In genomic region chr11:85170184-85170583, GRCh38 we compare ENCODE assay signal across 13 cellular contexts.
A peak's percentile ranks its signal among the peaks of the same experiment; 100 is the strongest.
DNase-seq lines count a peak whose midpoint lies in the region; ATAC-seq lines count a peak whose summit lies in the region.
"Had no signal": no experiment of that assay in that cellular context is flagged by ENCODE, and none has a peak within 500 bp of the region (broad histone marks: within the 10 kb centered on the region; RNA-seq: fewer than 3 reads in every experiment).

No MANE protein-coding gene starts in this region.

- H3K9me3 ChIP-seq in NT2/D1 (ENCODE audit: insufficient read depth, low read length) (no peaks in the 10 kb centered on the region), trophoblast cell (ENCODE audit: insufficient read depth, low read depth, low read length) (peaks cover 7% of the 10 kb centered on the region)
- H3K9me3 ChIP-seq: Peyer's patch had no signal

- no peak overlapping the region for H2AFZ ChIP-seq in trophoblast cell (ENCODE audit: insufficient read depth, low read length, poor library complexity)

- DNase-seq in EL, result peak; percentile 30
- DNase-seq in NT2/D1 (ENCODE audit: low read depth, low spot score), result peak; percentile 40
- peak; percentile 16 for DNase-seq in epithelial cell of prostate (ENCODE audit: low read depth, low spot score)
- DNase-seq in trophoblast cell, result peak; percentile 32 to 51
- DNase-seq in activated T-cell treated with anti-CD3 and anti-CD28 coated beads, Interleukin-2, amount 50 U/mL, for 48 hours, result no peak
- no peak for DNase-seq in hypothalamus (lab: John Stamatoyannopoulos, UW)
- DNase-seq in NCI-H2171 treated with DMSO at 0.1 percent for 48 hours (lab: John Stamatoyannopoulos, UW), result no peak
- DNase-seq: activated CD8-positive, alpha-beta T cell treated with anti-CD3 and anti-CD28 coated beads, Interleukin-2, amount 10 ng/mL, durations not matched to agents 7 days and 5 days; CD4-positive, CD25-positive, alpha-beta regulatory T cell; NCI-H1092; NCI-H345; Peyer's patch had no signal

- H3K79me1 ChIP-seq in trophoblast cell (ENCODE audit: low read length), result peaks cover 18% of the 10 kb centered on the region

- no peak overlapping the region for H3K14ac ChIP-seq in trophoblast cell (ENCODE audit: low read length)

- H3K36me3 ChIP-seq in NT2/D1 (ENCODE audit: insufficient read depth, insufficient read length, low read length) (no peaks in the 10 kb centered on the region), trophoblast cell (ENCODE audit: control insufficient read depth in 1 of 2, insufficient read depth in 2 of 2, low read length in 2 of 2) (no peaks in the 10 kb centered on the region)
- H3K36me3 ChIP-seq: Peyer's patch had no signal

- H3K9ac ChIP-seq in NT2/D1 (ENCODE audit: insufficient read length, low read depth) (no peak overlapping the region), trophoblast cell (ENCODE audit: low read length) (no peak overlapping the region)

- no CpG with 5 or more reads among the region's 1 CpG for WGBS in trophoblast cell (ENCODE audit: extremely low coverage, insufficient coverage, insufficient read length)

- peak overlapping the region; percentile 13 for H3K4me2 ChIP-seq in trophoblast cell (ENCODE audit: low read length)

- no peak overlapping the region for H4K91ac ChIP-seq in trophoblast cell (ENCODE audit: low read depth, low read length)

- no peak overlapping the region for H3K4ac ChIP-seq in trophoblast cell (ENCODE audit: low read depth, low read length)

- no peak overlapping the region for H2BK5ac ChIP-seq in trophoblast cell (ENCODE audit: low read depth, low read length, poor library complexity)

- H3K4me3 ChIP-seq in NT2/D1 (ENCODE audit: insufficient read length, low read depth) (no peak overlapping the region), trophoblast cell (ENCODE audit: low read depth, low read length) (no peak overlapping the region)
- H3K4me3 ChIP-seq: Peyer's patch had no signal

- H3K27me3 ChIP-seq in NT2/D1 (ENCODE audit: insufficient read depth, insufficient read length) (no peaks in the 10 kb centered on the region), trophoblast cell (ENCODE audit: insufficient read depth, low read length) (no peaks in the 10 kb centered on the region)
- H3K27me3 ChIP-seq: Peyer's patch had no signal

- H3K79me2 ChIP-seq in trophoblast cell (ENCODE audit: control insufficient read depth, insufficient read depth, low read length, poor library complexity), result peaks cover 6% of the 10 kb centered on the region

- H3K27ac ChIP-seq in epithelial cell of prostate (no peak overlapping the region), trophoblast cell (ENCODE audit: low read depth, low read length) (peak overlapping the region; percentile 94)
- H3K27ac ChIP-seq: Peyer's patch had no signal

- H3K4me1 ChIP-seq in NT2/D1 (ENCODE audit: insufficient read depth, insufficient read length), result peaks cover 7% of the 10 kb centered on the region
- peaks cover 14 to 15% of the 10 kb centered on the region in 2 experiments for H3K4me1 ChIP-seq in trophoblast cell (ENCODE audit: control insufficient read depth in 1 of 2, insufficient read depth in 2 of 2, low read length in 2 of 2)
- H3K4me1 ChIP-seq: Peyer's patch had no signal

- H4K8ac ChIP-seq in trophoblast cell (ENCODE audit: low read depth, low read length), result no peak overlapping the region

- H3K18ac ChIP-seq in trophoblast cell (ENCODE audit: low read length), result no peak overlapping the region

- H2BK12ac ChIP-seq in trophoblast cell (ENCODE audit: low read length), result no peak overlapping the region

- ATAC-seq in HG03571 (IDR thresholded peaks at IDR 0.05; ENCODE audit: unreplicated experiment), result no peak
- ATAC-seq: activated CD8-positive, alpha-beta T cell treated with anti-CD3 and anti-CD28 coated beads, Interleukin-2, amount 10 ng/mL, durations not matched to agents 7 days and 5 days had no signal

- H2AK5ac ChIP-seq in trophoblast cell (ENCODE audit: low read length), result no peak overlapping the region

- H4K12ac ChIP-seq in trophoblast cell (ENCODE audit: low read depth, low read length), result no peak overlapping the region

- no peak overlapping the region for H3K23ac ChIP-seq in trophoblast cell (ENCODE audit: low read length)

- H2BK120ac ChIP-seq in trophoblast cell (ENCODE audit: insufficient read depth, low read length, poor library complexity), result no peak overlapping the region

Comparison
In these comparisons a context has a peak if more than half of its experiments do, and no peak if none do; other contexts are left out.
1. DNase-seq: peak in EL (single experiment), NT2/D1 (single experiment), epithelial cell of prostate (single experiment) and trophoblast cell (2 of 2); none in activated T-cell treated with anti-CD3 and anti-CD28 coated beads, Interleukin-2, amount 50 U/mL, for 48 hours (0 of 2), hypothalamus (0 of 51) and NCI-H2171 treated with DMSO at 0.1 percent for 48 hours (single experiment).